18 cellular contexts compared by ENCODE assay signal in genomic region chr7:151411551-151411950, GRCh38. TPM values are rescaled to one million over a fixed set of nuclear protein-coding genes. Genes with fewer than 3 reads are reported as not detected.
DNase-seq lines count a peak whose midpoint lies in the region; ATAC-seq and TF ChIP-seq lines count a peak whose summit lies in the region.
"Had no signal": no experiment of that assay in that cellular context is flagged by ENCODE, and none has a peak within 500 bp of the region (broad histone marks: within the 10 kb centered on the region; RNA-seq: fewer than 3 reads in every experiment).

No MANE protein-coding gene starts in this region.

- H3K9me3 ChIP-seq in SK-N-SH: no peaks in the 10 kb centered on the region
- H3K9me3 ChIP-seq in OCI-LY7 (ENCODE audit: low read length): no peaks in the 10 kb centered on the region
- H3K9me3 ChIP-seq in tibial nerve: no peaks in the 10 kb centered on the region
- H3K9me3 ChIP-seq: pancreas had no signal

- H3K36me3 ChIP-seq in SK-N-SH (replicated peaks in 1 of 2; ENCODE audit: control insufficient read depth in 1 of 2, insufficient read depth in 2 of 2, low read length in 1 of 2) (no peaks in the 10 kb centered on the region), OCI-LY7 (ENCODE audit: insufficient read depth, low read length) (no peaks in the 10 kb centered on the region), tibial nerve (no peaks in the 10 kb centered on the region)
- H3K36me3 ChIP-seq: pancreas had no signal

- H3K9me3 Mint-ChIP-seq in endothelial cell (ENCODE audit: unreplicated experiment) (no peaks in the 10 kb centered on the region), type B pancreatic cell (peaks cover 9% of the 10 kb centered on the region)
- H3K9me3 Mint-ChIP-seq in natural killer cell treated with Interleukin-12 subunit alpha and Interleukin-12 subunit beta and Interleukin-15 and Interleukin-18, amount 100 ng/mL, for 72 hours: no peaks in the 10 kb centered on the region

- intact Hi-C loops in OCI-LY7 (cut with micrococcal nuclease; ENCODE audit: unreplicated experiment): no loop called here

- H3K27ac Mint-ChIP-seq in endothelial cell (ENCODE audit: unreplicated experiment) (no peak overlapping the region), type B pancreatic cell (no peak overlapping the region)
- H3K27ac Mint-ChIP-seq in natural killer cell treated with Interleukin-12 subunit alpha and Interleukin-12 subunit beta and Interleukin-15 and Interleukin-18, amount 100 ng/mL, for 72 hours: no peak overlapping the region

- no peak overlapping the region for H3K9ac ChIP-seq in SK-N-SH

- POLR2A ChIA-PET in SK-N-SH (lab: Yijun Ruan, JAX) (no interaction called here), OCI-LY7 (lab: Charles Lee) (interaction anchor here (0.6 kb wide), 1 partner anchor 169 kb away, joined by 3 read pairs; no protein-coding TSS in a partner anchor)

- H3K36me3 Mint-ChIP-seq in endothelial cell (ENCODE audit: low read depth, unreplicated experiment): peaks cover 7% of the 10 kb centered on the region
- no peaks in the 10 kb centered on the region for H3K36me3 Mint-ChIP-seq in type B pancreatic cell
- H3K36me3 Mint-ChIP-seq in natural killer cell treated with Interleukin-12 subunit alpha and Interleukin-12 subunit beta and Interleukin-15 and Interleukin-18, amount 100 ng/mL, for 72 hours: no peaks in the 10 kb centered on the region

- no peaks in the 10 kb centered on the region for H3F3A ChIP-seq in SK-N-SH (replicated peaks; ENCODE audit: insufficient read depth)

- H4K20me1 ChIP-seq in SK-N-SH (ENCODE audit: insufficient read depth): no peaks in the 10 kb centered on the region
- no peaks in the 10 kb centered on the region for H4K20me1 ChIP-seq in OCI-LY7 (ENCODE audit: insufficient read depth, low read length)

- ATAC-seq in SK-N-SH treated with all-trans-retinoic acid at 6 μM for 48 hours: no peak
- no peak for ATAC-seq in natural killer cell treated with Interleukin-12 subunit alpha and Interleukin-12 subunit beta and Interleukin-15 and Interleukin-18, amount 100 ng/mL, for 72 hours
- ATAC-seq: left colon, pancreas had no signal

- H3K27ac ChIP-seq in SK-N-SH (ENCODE audit: low read depth in 2 of 2, low read length in 1 of 2) (no peak overlapping the region), OCI-LY7 (ENCODE audit: low read depth, low read length, poor library complexity, severe bottlenecking) (no peak overlapping the region), tibial nerve (peak overlapping the region in 2 of 4 donors; percentile 93 to 94)
- H3K27ac ChIP-seq: pancreas, VCaP had no signal

- TF ChIP-seq EP300 in SK-N-SH (IDR thresholded peaks at IDR 0.05; ENCODE audit: borderline replicate concordance in 1 of 2, low read depth in 1 of 2, low read length in 1 of 2): no peak
- no peak for TF ChIP-seq EP300 in tibial nerve (IDR thresholded peaks at IDR 0.05)

- no peak for TF ChIP-seq POLR2A in tibial nerve (IDR thresholded peaks at IDR 0.05)

- H3K27me3 ChIP-seq in SK-N-SH (ENCODE audit: insufficient read depth) (peaks cover 61% of the 10 kb centered on the region), tibial nerve (peaks cover 0 to 28% of the 10 kb centered on the region in 2 donors)

- H3K4me2 ChIP-seq in SK-N-SH (no peak overlapping the region), OCI-LY7 (ENCODE audit: low read length) (no peak overlapping the region)

- H3K4me3 ChIP-seq in SK-N-SH (ENCODE audit: low read depth in 2 of 2, low read length in 1 of 2) (no peak overlapping the region), OCI-LY7 (ENCODE audit: low read depth, low read length, poor library complexity, severe bottlenecking) (no peak overlapping the region), tibial nerve (no peak overlapping the region)
- H3K4me3 ChIP-seq: pancreas had no signal

- peak overlapping the region; percentile 89 for H3K4me3 Mint-ChIP-seq in endothelial cell (ENCODE audit: unreplicated experiment)
- H3K4me3 Mint-ChIP-seq in type B pancreatic cell: peak overlapping the region; percentile 83
- H3K4me3 Mint-ChIP-seq in natural killer cell treated with Interleukin-12 subunit alpha and Interleukin-12 subunit beta and Interleukin-15 and Interleukin-18, amount 100 ng/mL, for 72 hours: no peak overlapping the region

- TF ChIP-seq RAD21 in SK-N-SH (IDR thresholded peaks at IDR 0.05; ENCODE audit: low read length): no peak

- WGBS in SK-N-SH (ENCODE audit: low lambda C conversion rate): 90% methylated on average over 6 of the region's 6 CpGs
- WGBS in tibial nerve, 2 donors: 68 to 80% methylated on average over 6 of the region's 6 CpGs

- peak; percentile 58 for DNase-seq in SK-N-SH
- DNase-seq in OCI-LY7 (ENCODE audit: low spot score): peak; percentile 45
- no peak for DNase-seq in endothelial cell (ENCODE audit: low spot score)
- no peak for DNase-seq in type B pancreatic cell (ENCODE audit: extremely low spot score, unreplicated experiment)
- no peak for DNase-seq in tibial nerve (ENCODE audit: low spot score in 2 of 2)
- DNase-seq in NCI-H2227 treated with DMSO at 0.1 percent for 48 hours (lab: John Stamatoyannopoulos, UW): no peak
- no peak for DNase-seq in natural killer cell treated with Interleukin-12 subunit alpha and Interleukin-12 subunit beta and Interleukin-15 and Interleukin-18, amount 100 ng/mL, for 72 hours (ENCODE audit: low spot score)
- DNase-seq: amniotic stem cell; dorsolateral prefrontal cortex; left colon; stimulated activated CD4-positive, alpha-beta T cell treated with anti-CD3 and anti-CD28 coated beads, Interleukin-15, amount 100 ng/mL, for 24 hours; stimulated activated CD8-positive, alpha-beta memory T cell treated with anti-CD3 and anti-CD28 coated beads, Interleukin-4, amount 100 ng/mL, for 48 hours had no signal

- peaks cover 0 to 17% of the 10 kb centered on the region in 2 experiments; a peak in 1 of 4 replicates for H3K4me1 ChIP-seq in SK-N-SH (ENCODE audit: control insufficient read depth in 1 of 2, insufficient read depth in 2 of 2, low read depth in 1 of 2, low read length in 1 of 2)
- no peaks in the 10 kb centered on the region for H3K4me1 ChIP-seq in OCI-LY7 (ENCODE audit: insufficient read depth, low read length, poor library complexity, severe bottlenecking)
- peaks cover 0 to 38% (median 16%) of the 10 kb centered on the region in 4 donors for H3K4me1 ChIP-seq in tibial nerve

- CTCF ChIA-PET in SK-N-SH (lab: Yijun Ruan, JAX): interaction anchor here (1.0 to 4.1 kb wide), 11 partner anchors 14 to 348 kb away, joined by 3 to 28 read pairs (median 3); no protein-coding TSS in a partner anchor
- CTCF ChIA-PET in OCI-LY7 (lab: Charles Lee; ENCODE audit: unreplicated experiment): no interaction called here

- no peaks in the 10 kb centered on the region for H3K9me2 ChIP-seq in SK-N-SH
- no peaks in the 10 kb centered on the region for H3K9me2 ChIP-seq in OCI-LY7 (ENCODE audit: insufficient read depth, low read length)

- H3K4me1 Mint-ChIP-seq in endothelial cell (ENCODE audit: unreplicated experiment) (peaks cover 11% of the 10 kb centered on the region), type B pancreatic cell (ENCODE audit: unreplicated experiment) (peaks cover 24% of the 10 kb centered on the region)
- H3K4me1 Mint-ChIP-seq in natural killer cell treated with Interleukin-12 subunit alpha and Interleukin-12 subunit beta and Interleukin-15 and Interleukin-18, amount 100 ng/mL, for 72 hours (ENCODE audit: low read depth in 2 of 2): peaks cover 12 to 17% of the 10 kb centered on the region in 2 donors

- no TSS peak for BruUV-seq in OCI-LY7 (replicated peaks; lab: Mats Ljungman, UMichigan)

- H3K79me2 ChIP-seq in SK-N-SH (ENCODE audit: insufficient read depth) (no peaks in the 10 kb centered on the region), OCI-LY7 (ENCODE audit: insufficient read depth, low read depth, low read length) (no peaks in the 10 kb centered on the region)

- H3K27me3 Mint-ChIP-seq in endothelial cell (ENCODE audit: unreplicated experiment) (peaks cover 25% of the 10 kb centered on the region), type B pancreatic cell (peaks cover 31% of the 10 kb centered on the region)
- H3K27me3 Mint-ChIP-seq in natural killer cell treated with Interleukin-12 subunit alpha and Interleukin-12 subunit beta and Interleukin-15 and Interleukin-18, amount 100 ng/mL, for 72 hours: peaks cover 36 to 45% of the 10 kb centered on the region in 2 donors

- TF ChIP-seq CTCF in SK-N-SH (IDR thresholded peaks at IDR 0.05) (0 out of 2 replicates have a peak, but pooled peaks have one; percentile 8), OCI-LY7 (conservative IDR thresholded peaks at IDR 0.05; ENCODE audit: low read length) (0 out of 2 replicates have a peak, but pooled peaks have one; percentile 30), endothelial cell (IDR thresholded peaks at IDR 0.05; ENCODE audit: unreplicated experiment) (no peak), type B pancreatic cell (conservative IDR thresholded peaks at IDR 0.05) (no peak), tibial nerve (IDR thresholded peaks at IDR 0.05) (no peak)

- H2AFZ ChIP-seq in SK-N-SH (ENCODE audit: low read depth) (no peak overlapping the region), OCI-LY7 (ENCODE audit: low read length) (no peak overlapping the region)

RNA-seq across cellular contexts. Expression of gene WDR86, which starts 1.7 kb away (rescaled TPM):
- 1.0 and 2.5 TPM in 2 replicates for polyA plus RNA-seq in SK-N-SH (2012; rRNA removed)
- polyA plus RNA-seq in SK-N-SH (2012; cell fraction: cytosol; rRNA removed): 0.45 and 0.84 TPM in 2 replicates
- polyA plus RNA-seq in SK-N-SH (2012; cell fraction: nucleus; rRNA removed): 9.5 and 16.8 TPM in 2 replicates
- 0.13 and 0.44 TPM in 2 replicates for total RNA-seq in OCI-LY7 (2014; rRNA removed; shearing (Covaris generic))
- total RNA-seq in OCI-LY7 (2022) (0.51 and 0.65 TPM in 2 replicates), endothelial cell (ENCODE audit: unreplicated experiment) (57.0 TPM), type B pancreatic cell (ENCODE audit: low replicate concordance) (13.0 and 83.0 TPM in 2 replicates), tibial nerve (100 to 1,000 TPM in 2 of 4 donors, 10 to 100 TPM in 2; 82.9 to 142 (median 115) TPM)
- total RNA-seq in natural killer cell treated with Interleukin-12 subunit alpha and Interleukin-12 subunit beta and Interleukin-15 and Interleukin-18, amount 100 ng/mL, for 72 hours: not detected
- total RNA-seq: RPMI7951 had no signal

RNA-seq across cellular contexts. Expression of gene CRYGN, which starts 28.4 kb away (rescaled TPM):
- not detected in 2 replicates for polyA plus RNA-seq in SK-N-SH (2012; rRNA removed)
- polyA plus RNA-seq in SK-N-SH (2012; cell fraction: cytosol; rRNA removed): 0.03 TPM in 1 of 2 replicates, not detected in the other
- polyA plus RNA-seq in SK-N-SH (2012; cell fraction: nucleus; rRNA removed): 0.06 TPM in 1 of 2 replicates, not detected in the other
- total RNA-seq in OCI-LY7 (2014; rRNA removed; shearing (Covaris generic)): 0.09 and 0.26 TPM in 2 replicates
- total RNA-seq in OCI-LY7 (2022) (not detected in 2 replicates), endothelial cell (ENCODE audit: unreplicated experiment) (not detected), type B pancreatic cell (ENCODE audit: low replicate concordance) (0.67 and 1.3 TPM in 2 replicates), tibial nerve (1 to 10 TPM in 1 of 4 donors, under 1 TPM in 2, not detected in 1; 0.59 to 1.5 (median 0.87) TPM)
- not detected for total RNA-seq in natural killer cell treated with Interleukin-12 subunit alpha and Interleukin-12 subunit beta and Interleukin-15 and Interleukin-18, amount 100 ng/mL, for 72 hours
- total RNA-seq: G401, RPMI7951 had no signal
- polyA plus RNA-seq: AG04450 had no signal

Comparison
In these comparisons a context has a peak if more than half of its experiments do, and no peak if none do; other contexts are left out.
1. DNase-seq: peak in SK-N-SH (single experiment) and OCI-LY7 (single experiment); none in endothelial cell (single experiment), type B pancreatic cell (single experiment), tibial nerve (0 of 2), NCI-H2227 treated with DMSO at 0.1 percent for 48 hours (single experiment) and natural killer cell treated with Interleukin-12 subunit alpha and Interleukin-12 subunit beta and Interleukin-15 and Interleukin-18, amount 100 ng/mL, for 72 hours (single experiment).
2. CTCF ChIP-seq: peak in SK-N-SH (single experiment) and OCI-LY7 (single experiment); none in endothelial cell (single experiment), type B pancreatic cell (single experiment) and tibial nerve (0 of 5).